20 cellular contexts compared by ENCODE assay signal in genomic region chr13:47027797-47028437, GRCh38.
A peak's percentile ranks its signal among the peaks of the same experiment; 100 is the strongest.
DNase-seq lines count a peak whose midpoint lies in the region; ATAC-seq, FAIRE-seq and TF ChIP-seq lines count a peak whose summit lies in the region.
"Had no signal": no experiment of that assay in that cellular context is flagged by ENCODE, and none has a peak within 500 bp of the region (broad histone marks: within the 10 kb centered on the region; RNA-seq: fewer than 3 reads in every experiment).

No MANE protein-coding gene starts in this region.

- H3K18ac ChIP-seq in H1 (ENCODE audit: extremely low read depth, low read length) = no peak overlapping the region

- H3K9ac ChIP-seq in H1 (replicated peaks in 1 of 4; ENCODE audit: extremely low read depth in 1 of 4, low read depth in 3 of 4, low read length in 3 of 4) = no peak overlapping the region

- no peak overlapping the region for H3K23ac ChIP-seq in H1 (ENCODE audit: insufficient read length)

- intact Hi-C loops in left ventricle myocardium inferior (cut with micrococcal nuclease) (no loop called here), vagina (cut with DNase I) (no loop called here)

- H3K79me2 ChIP-seq in H1 (ENCODE audit: control insufficient read depth in 1 of 2, insufficient read depth in 2 of 2, low read length in 2 of 2) = no peaks in the 10 kb centered on the region

- no peaks in the 10 kb centered on the region for H3K36me3 Mint-ChIP-seq in mesothelial cell of epicardium
- no peaks in the 10 kb centered on the region for H3K36me3 Mint-ChIP-seq in natural killer cell treated with Interleukin-12 subunit alpha and Interleukin-12 subunit beta and Interleukin-15 and Interleukin-18, amount 100 ng/mL, for 72 hours

- H2AK5ac ChIP-seq in H1 (ENCODE audit: low read depth, low read length) = no peak overlapping the region

- no peak for FAIRE-seq in H1 (lab: Jason Lieb, UNC)
- FAIRE-seq: G401.6 had no signal

- H3K36me3 ChIP-seq in cardiac muscle cell (no peaks in the 10 kb centered on the region), left ventricle myocardium inferior (no peaks in the 10 kb centered on the region), H1 (ENCODE audit: control insufficient read depth in 2 of 4, insufficient read depth in 4 of 4, low read length in 3 of 4) (no peaks in the 10 kb centered on the region; a peak in 1 of 8 replicates), vagina (no peaks in the 10 kb centered on the region)

- no peak overlapping the region for H2BK12ac ChIP-seq in H1 (ENCODE audit: low read depth, low read length)

- peak overlapping the region; percentile 12; the same call in 1 of the 2 replicates for H2AFZ ChIP-seq in H1 (ENCODE audit: low read length)

- ATAC-seq in natural killer cell treated with Interleukin-12 subunit alpha and Interleukin-12 subunit beta and Interleukin-15 and Interleukin-18, amount 100 ng/mL, for 72 hours = no peak

- POLR2A ChIA-PET in H1 (lab: Charles Lee; ENCODE audit: partially characterized antibody) = no interaction called here

- no peaks in the 10 kb centered on the region for H3K9me3 Mint-ChIP-seq in mesothelial cell of epicardium
- H3K9me3 Mint-ChIP-seq in natural killer cell treated with Interleukin-12 subunit alpha and Interleukin-12 subunit beta and Interleukin-15 and Interleukin-18, amount 100 ng/mL, for 72 hours = no peaks in the 10 kb centered on the region

- H2BK120ac ChIP-seq in H1 (replicated peaks; ENCODE audit: low read depth, low read length) = no peak overlapping the region

- H3K4me3 Mint-ChIP-seq in mesothelial cell of epicardium = no peak overlapping the region
- H3K4me3 Mint-ChIP-seq in natural killer cell treated with Interleukin-12 subunit alpha and Interleukin-12 subunit beta and Interleukin-15 and Interleukin-18, amount 100 ng/mL, for 72 hours = no peak overlapping the region
- H3K4me3 Mint-ChIP-seq: B cell had no signal

- no peaks in the 10 kb centered on the region for H3K79me1 ChIP-seq in H1 (ENCODE audit: low read depth, low read length)

- H3K9me3 ChIP-seq in cardiac muscle cell (ENCODE audit: low read depth) (no peaks in the 10 kb centered on the region), left ventricle myocardium inferior (replicated peaks) (no peaks in the 10 kb centered on the region), H1 (ENCODE audit: insufficient read depth in 2 of 2, low read depth in 1 of 2, low read length in 1 of 2) (no peaks in the 10 kb centered on the region), vagina (no peaks in the 10 kb centered on the region)

- 69% methylated on average over 6 of the region's 6 CpGs; no CpG with 5 or more reads in 1 of the 2 experiments for WGBS in H1 (ENCODE audit: extremely low coverage in 1 of 2, insufficient coverage in 1 of 2, insufficient read length in 1 of 2, insufficient replicate concordance in 2 of 2, low coverage in 1 of 2, low lambda C conversion rate in 2 of 2, missing lambda C conversion rate in 1 of 2), 2 experiments

- peak overlapping the region; percentile 71 for H3K27ac ChIP-seq in cardiac muscle cell
- no peak overlapping the region for H3K27ac ChIP-seq in left ventricle myocardium inferior (replicated peaks)
- H3K27ac ChIP-seq in H1 (ENCODE audit: low read depth, low read length) = no peak overlapping the region
- no peak overlapping the region for H3K27ac ChIP-seq in vagina
- H3K27ac ChIP-seq: 22Rv1 had no signal

- DNase-seq in cardiac muscle cell (ENCODE audit: low read depth in 1 of 2, low spot score in 1 of 2) (peak in 1 of 2 donors; percentile 46), left ventricle myocardium inferior (no peak), H1 (ENCODE audit: low read depth in 1 of 2, low spot score in 2 of 2) (no peak), mesothelial cell of epicardium (ENCODE audit: low spot score in 2 of 2, unreplicated experiment in 2 of 2) (no peak), mucosa of gallbladder (ENCODE audit: low spot score) (no peak), vagina (ENCODE audit: extremely low spot score in 2 of 2) (no peak)
- no peak for DNase-seq in natural killer cell treated with Interleukin-12 subunit alpha and Interleukin-12 subunit beta and Interleukin-15 and Interleukin-18, amount 100 ng/mL, for 72 hours (ENCODE audit: low spot score)
- no peak for DNase-seq in activated CD4-positive, alpha-beta T cell treated with anti-CD3 and anti-CD28 coated beads for 1 hour
- DNase-seq: DND-41, KBM-7, NCI-H1105 treated with DMSO at 0.1 percent for 48 hours, NCI-H1694 treated with DMSO at 0.1 percent for 48 hours, NCI-H226, NCI-H524, NCI-H82, OCI-M1, SHP77 had no signal

- no peak for TF ChIP-seq POLR2A in H1 (IDR thresholded peaks at IDR 0.05; ENCODE audit: control extremely low read depth in 1 of 2, low read depth in 2 of 2, low read length in 2 of 2)
- TF ChIP-seq POLR2A in vagina (IDR thresholded peaks at IDR 0.05) = no peak

- H3K4me1 ChIP-seq in cardiac muscle cell (ENCODE audit: low read depth) (peaks cover 40% of the 10 kb centered on the region), left ventricle myocardium inferior (no peaks in the 10 kb centered on the region), H1 (replicated peaks in 1 of 4; ENCODE audit: control insufficient read depth in 3 of 4, insufficient read depth in 4 of 4, low read length in 3 of 4) (no peaks in the 10 kb centered on the region; a peak in 1 of 7 replicates), vagina (no peaks in the 10 kb centered on the region)

- no peaks in the 10 kb centered on the region for H3K23me2 ChIP-seq in H1 (ENCODE audit: low read depth, low read length)

- no peak overlapping the region for H2BK15ac ChIP-seq in H1 (ENCODE audit: low read length)

- H3K27ac Mint-ChIP-seq in mesothelial cell of epicardium = peak overlapping the region; percentile 70
- H3K27ac Mint-ChIP-seq in natural killer cell treated with Interleukin-12 subunit alpha and Interleukin-12 subunit beta and Interleukin-15 and Interleukin-18, amount 100 ng/mL, for 72 hours = no peak overlapping the region
- H3K27ac Mint-ChIP-seq: B cell had no signal

- no peak for TF ChIP-seq EP300 in H1 (IDR thresholded peaks at IDR 0.05; ENCODE audit: borderline replicate concordance in 1 of 2, low read depth in 2 of 2, low read length in 2 of 2)

- no peak overlapping the region for H2BK5ac ChIP-seq in H1 (ENCODE audit: low read depth, low read length)

- H3K56ac ChIP-seq in H1 (replicated peaks; ENCODE audit: insufficient read length, low read depth, low read length) = no peak overlapping the region

- TF ChIP-seq RAD21 in H1 (IDR thresholded peaks at IDR 0.05 in 1 of 2, conservative IDR thresholded peaks at IDR 0.05 in 1 of 2; ENCODE audit: low read depth in 2 of 2, low read length in 2 of 2) = no peak

- no peak overlapping the region for H3K4me2 ChIP-seq in H1 (ENCODE audit: insufficient read depth in 1 of 2, low read depth in 2 of 2, low read length in 2 of 2)

- H3K14ac ChIP-seq in H1 (ENCODE audit: insufficient read length) = no peak overlapping the region

- H4K8ac ChIP-seq in H1 (ENCODE audit: extremely low read depth, insufficient read depth, low read length) = no peak overlapping the region

- TF ChIP-seq CTCF in cardiac muscle cell (IDR thresholded peaks at IDR 0.05; ENCODE audit: low read depth, low read length) (no peak), left ventricle myocardium inferior (IDR thresholded peaks at IDR 0.05; ENCODE audit: borderline replicate concordance) (no peak), H1 (IDR thresholded peaks at IDR 0.05; ENCODE audit: control extremely low read depth in 1 of 3, insufficient read depth in 1 of 3, low read depth in 1 of 3, low read length in 3 of 3) (no peak), mesothelial cell of epicardium (IDR thresholded peaks at IDR 0.05; ENCODE audit: unreplicated experiment) (no peak), vagina (IDR thresholded peaks at IDR 0.05) (no peak)

- no peaks in the 10 kb centered on the region for H3K27me3 Mint-ChIP-seq in mesothelial cell of epicardium (ENCODE audit: low read depth)
- H3K27me3 Mint-ChIP-seq in natural killer cell treated with Interleukin-12 subunit alpha and Interleukin-12 subunit beta and Interleukin-15 and Interleukin-18, amount 100 ng/mL, for 72 hours = peaks cover 4 to 6% of the 10 kb centered on the region in 2 donors

- H2BK20ac ChIP-seq in H1 (ENCODE audit: low read length) = no peak overlapping the region

- H3K27me3 ChIP-seq in cardiac muscle cell = no peaks in the 10 kb centered on the region
- H3K27me3 ChIP-seq in left ventricle myocardium inferior (ENCODE audit: low read depth) = no peaks in the 10 kb centered on the region
- no peaks in the 10 kb centered on the region for H3K27me3 ChIP-seq in H1 (replicated peaks in 1 of 4; ENCODE audit: control insufficient read depth in 3 of 4, extremely low read depth in 1 of 4, insufficient read depth in 3 of 4, low read length in 3 of 4)
- no peaks in the 10 kb centered on the region for H3K27me3 ChIP-seq in vagina

- H3K4me3 ChIP-seq in cardiac muscle cell (no peak overlapping the region), left ventricle myocardium inferior (no peak overlapping the region), H1 (ENCODE audit: extremely low read depth in 1 of 4, insufficient read depth in 2 of 4, low read depth in 3 of 4, low read length in 4 of 4) (no peak overlapping the region), vagina (no peak overlapping the region)

- peaks cover 41% of the 10 kb centered on the region for H3K4me1 Mint-ChIP-seq in mesothelial cell of epicardium
- H3K4me1 Mint-ChIP-seq in natural killer cell treated with Interleukin-12 subunit alpha and Interleukin-12 subunit beta and Interleukin-15 and Interleukin-18, amount 100 ng/mL, for 72 hours (ENCODE audit: low read depth in 2 of 2) = no peaks in the 10 kb centered on the region

- no peak overlapping the region for H4K91ac ChIP-seq in H1 (replicated peaks; ENCODE audit: insufficient read length, low read length)

- no peak overlapping the region for H4K5ac ChIP-seq in H1 (ENCODE audit: insufficient read length, low read depth, low read length)

- CTCF ChIA-PET in H1 (lab: Charles Lee; ENCODE audit: partially characterized antibody) = no interaction called here

- no peaks in the 10 kb centered on the region for H4K20me1 ChIP-seq in H1 (replicated peaks in 1 of 2; ENCODE audit: control insufficient read depth in 1 of 2, insufficient read depth in 2 of 2, low read length in 2 of 2)

- H3K4ac ChIP-seq in H1 (replicated peaks; ENCODE audit: insufficient read length, low read depth, low read length) = no peak overlapping the region

TF ChIP-seq in H1, 55 proteins besides CTCF, POLR2A, EP300 and RAD21 (continues in another document):
- no peak for TF ChIP-seq ASH2L (IDR thresholded peaks at IDR 0.05; ENCODE audit: low read length)
- TF ChIP-seq BRCA1 (IDR thresholded peaks at IDR 0.05; ENCODE audit: low read depth, low read length) = no peak
- TF ChIP-seq CEBPB (IDR thresholded peaks at IDR 0.05; ENCODE audit: low read depth, low read length) = no peak
- no peak for TF ChIP-seq CREB1 (IDR thresholded peaks at IDR 0.05)
- TF ChIP-seq SAP30 (IDR thresholded peaks at IDR 0.05; ENCODE audit: insufficient read depth, insufficient replicate concordance, low read length) = no peak
- no peak for TF ChIP-seq KDM1A (IDR thresholded peaks at IDR 0.05; ENCODE audit: borderline replicate concordance, low read length)
- TF ChIP-seq SP1 (IDR thresholded peaks at IDR 0.05; ENCODE audit: low read depth, low read length) = no peak
- TF ChIP-seq MAX (IDR thresholded peaks at IDR 0.05) = no peak
